ENCODE assay signal across 16 cellular contexts in the genomic region with DNA sequence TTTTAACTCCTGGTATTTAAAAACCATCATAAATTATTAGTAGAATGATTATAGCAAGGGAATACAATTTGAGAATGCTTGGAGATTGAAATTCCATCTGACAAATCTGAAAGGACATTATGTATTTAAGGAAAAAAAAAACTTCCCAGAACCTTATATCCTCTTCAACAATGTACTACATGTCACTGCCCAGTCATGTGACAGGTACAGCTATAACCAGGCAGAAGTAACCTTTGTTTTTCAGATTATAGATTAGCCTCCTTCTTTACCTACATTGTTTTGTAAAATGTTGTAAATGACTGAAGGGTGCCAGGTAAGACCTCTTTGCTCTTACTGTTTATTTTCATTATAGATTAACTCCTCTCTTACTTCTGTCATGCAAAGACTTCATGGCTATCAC.
A peak's percentile ranks its signal among the peaks of the same experiment; 100 is the strongest.
DNase-seq lines count a peak whose midpoint lies in the region; ATAC-seq, FAIRE-seq and TF ChIP-seq lines count a peak whose summit lies in the region.
"Had no signal": no experiment of that assay in that cellular context is flagged by ENCODE, and none has a peak within 500 bp of the region (broad histone marks: within the 10 kb centered on the region; RNA-seq: fewer than 3 reads in every experiment).

No MANE protein-coding gene starts in this region.

- H2AK5ac ChIP-seq in IMR-90 (ENCODE audit: low read depth, low read length), result no peak overlapping the region

- H3K79me1 ChIP-seq in IMR-90 (ENCODE audit: low read depth in 1 of 2, low read length in 2 of 2), result no peaks in the 10 kb centered on the region

- H3K4me1 Mint-ChIP-seq in GM23338 (peaks cover 26% of the 10 kb centered on the region), neural progenitor cell (peaks cover 65% of the 10 kb centered on the region)
- H3K4me1 Mint-ChIP-seq: CD8-positive, alpha-beta memory T cell had no signal

- H3K56ac ChIP-seq in IMR-90 (ENCODE audit: extremely low read depth, insufficient read depth, low read length), result no peak overlapping the region

- no peak overlapping the region for H3K4me3 ChIP-seq in GM23338
- H3K4me3 ChIP-seq in IMR-90 (ENCODE audit: insufficient read depth, low read depth, low read length), result no peak overlapping the region
- no peak overlapping the region; the same call in 1 of the 2 replicates for H3K4me3 ChIP-seq in iPS-20b (ENCODE audit: low read length)
- no peak overlapping the region for H3K4me3 ChIP-seq in neural progenitor cell
- H3K4me3 ChIP-seq in HepG2 (replicated peaks in 1 of 3; ENCODE audit: insufficient read depth in 1 of 3, low read depth in 2 of 3, low read length in 3 of 3), result no peak overlapping the region
- H3K4me3 ChIP-seq: BLaER1 had no signal

- TF ChIP-seq POLR2A in IMR-90 (IDR thresholded peaks at IDR 0.05; ENCODE audit: low read depth, low read length) (no peak), HepG2 (IDR thresholded peaks at IDR 0.05; ENCODE audit: insufficient read depth in 1 of 2, low read depth in 2 of 2, low read length in 2 of 2) (no peak)

- H3K4me1 ChIP-seq in GM23338 (ENCODE audit: insufficient read depth) (peaks cover 30% of the 10 kb centered on the region), IMR-90 (ENCODE audit: control insufficient read depth, insufficient read depth, low read length) (peaks cover 9% of the 10 kb centered on the region), iPS-20b (ENCODE audit: insufficient read depth, low read length) (peaks cover 25% of the 10 kb centered on the region), neural progenitor cell (peaks cover 8% of the 10 kb centered on the region), HepG2 (ENCODE audit: insufficient read depth, low read length) (no peaks in the 10 kb centered on the region), foreskin keratinocyte (no peaks in the 10 kb centered on the region)
- H3K4me1 ChIP-seq: BLaER1 had no signal

- peak overlapping the region; percentile 70; the same call in 1 of the 2 replicates for H2BK20ac ChIP-seq in IMR-90 (ENCODE audit: low read depth, low read length)

- H2AFZ ChIP-seq in GM23338, result no peak overlapping the region
- H2AFZ ChIP-seq in IMR-90 (replicated peaks; ENCODE audit: low read length, poor library complexity), result no peak overlapping the region
- H2AFZ ChIP-seq in neural progenitor cell (replicated peaks), result no peak overlapping the region
- no peak overlapping the region for H2AFZ ChIP-seq in HepG2 (ENCODE audit: low read length)

- H3K27ac ChIP-seq in GM23338 (ENCODE audit: low read depth) (no peak overlapping the region), IMR-90 (ENCODE audit: insufficient read depth, low read length) (no peak overlapping the region), iPS-20b (ENCODE audit: low read length) (no peak overlapping the region), neural progenitor cell (no peak overlapping the region), HepG2 (ENCODE audit: extremely low read length, insufficient read depth, low read length) (no peak overlapping the region), foreskin keratinocyte (no peak overlapping the region)
- H3K27ac ChIP-seq: 22Rv1, BLaER1, HL-60 had no signal

- H3K27me3 ChIP-seq in GM23338 (ENCODE audit: insufficient read depth) (no peaks in the 10 kb centered on the region), IMR-90 (ENCODE audit: control insufficient read depth, insufficient read depth, low read length) (no peaks in the 10 kb centered on the region), iPS-20b (ENCODE audit: insufficient read depth, low read length) (no peaks in the 10 kb centered on the region), neural progenitor cell (no peaks in the 10 kb centered on the region), HepG2 (ENCODE audit: control insufficient read depth in 1 of 2, insufficient read depth in 2 of 2, low read length in 2 of 2) (no peaks in the 10 kb centered on the region), foreskin keratinocyte (peaks cover 6% of the 10 kb centered on the region)
- H3K27me3 ChIP-seq: BLaER1 had no signal

- H4K91ac ChIP-seq in IMR-90 (ENCODE audit: insufficient read depth, low read depth, low read length), result no peak overlapping the region

- H4K5ac ChIP-seq in IMR-90 (ENCODE audit: low read depth, low read length), result no peak overlapping the region

- TF ChIP-seq CTCF in GM23338 (conservative IDR thresholded peaks at IDR 0.05; ENCODE audit: low read depth in 2 of 2) (no peak), IMR-90 (conservative IDR thresholded peaks at IDR 0.05; ENCODE audit: low read depth, low read length) (no peak), neural progenitor cell (IDR thresholded peaks at IDR 0.05) (no peak), HepG2 (CRISPR knock-in tag; IDR thresholded peaks at IDR 0.05) (no peak), foreskin keratinocyte (conservative IDR thresholded peaks at IDR 0.05) (no peak)

- no peak overlapping the region; the same call in 2 of the 3 replicates for H2BK15ac ChIP-seq in IMR-90 (ENCODE audit: low read depth, low read length)

- H3K9ac ChIP-seq in IMR-90 (ENCODE audit: low read depth, low read length) (no peak overlapping the region), iPS-20b (ENCODE audit: low read depth, low read length) (peak overlapping the region; percentile 6; the same call in 1 of the 2 replicates), neural progenitor cell (no peak overlapping the region), HepG2 (ENCODE audit: insufficient read depth, low read depth, low read length) (no peak overlapping the region)
- H3K9ac ChIP-seq: BLaER1 had no signal

- H3K18ac ChIP-seq in IMR-90 (ENCODE audit: low read depth, low read length), result no peak overlapping the region

- dilution Hi-C loops in IMR-90 (cut with HindIII; ENCODE audit: low sequenced_read_pairs, unreplicated experiment), result no loop called here

- H3K9me3 Mint-ChIP-seq in GM23338 (no peaks in the 10 kb centered on the region; the same call in 2 of the 3 replicates), neural progenitor cell (peaks cover 8% of the 10 kb centered on the region)
- H3K9me3 Mint-ChIP-seq: CD8-positive, alpha-beta memory T cell had no signal

- H4K8ac ChIP-seq in IMR-90 (ENCODE audit: low read depth in 2 of 2, low read length in 2 of 2), result no peak overlapping the region

- POLR2A ChIA-PET in IMR-90 (lab: Charles Lee; ENCODE audit: unreplicated experiment) (no interaction called here), HepG2 (lab: Yijun Ruan, JAX) (no interaction called here)

- peak overlapping the region; percentile 83 for H3K27ac Mint-ChIP-seq in GM23338
- H3K27ac Mint-ChIP-seq in neural progenitor cell, result peak overlapping the region; percentile 40
- H3K27ac Mint-ChIP-seq: CD8-positive, alpha-beta memory T cell had no signal

- ATAC-seq in GM23338, result no peak; the same call in 2 of the 3 replicates
- ATAC-seq in IMR-90 (ENCODE audit: low read depth), result no peak
- ATAC-seq in HepG2, result no peak
- no peak for ATAC-seq in foreskin keratinocyte

- H3K27me3 Mint-ChIP-seq in GM23338 (ENCODE audit: insufficient read depth, low read depth, poor library complexity) (peaks cover 5% of the 10 kb centered on the region), neural progenitor cell (ENCODE audit: insufficient read depth, low read depth) (peaks cover 10% of the 10 kb centered on the region)

- H3K4ac ChIP-seq in IMR-90 (ENCODE audit: low read depth, low read length), result no peak overlapping the region

- no peak overlapping the region for H3K4me3 Mint-ChIP-seq in GM23338
- peak overlapping the region; percentile 57 for H3K4me3 Mint-ChIP-seq in neural progenitor cell
- H3K4me3 Mint-ChIP-seq: CD8-positive, alpha-beta memory T cell had no signal

- no peak overlapping the region for H2BK5ac ChIP-seq in IMR-90 (ENCODE audit: low read depth, low read length, poor library complexity, severe bottlenecking)

- no peaks in the 10 kb centered on the region for H4K20me1 ChIP-seq in GM23338 (replicated peaks; ENCODE audit: insufficient read depth)
- no peaks in the 10 kb centered on the region for H4K20me1 ChIP-seq in IMR-90 (ENCODE audit: insufficient read depth, low read length)
- no peaks in the 10 kb centered on the region for H4K20me1 ChIP-seq in neural progenitor cell (ENCODE audit: low read depth)
- no peaks in the 10 kb centered on the region for H4K20me1 ChIP-seq in HepG2 (ENCODE audit: insufficient read depth, low read length)
- H4K20me1 ChIP-seq: BLaER1 had no signal

- DNase-seq in GM23338 (ENCODE audit: low spot score), result no peak
- DNase-seq in IMR-90, result no peak
- no peak for DNase-seq in neural progenitor cell (ENCODE audit: low spot score)
- no peak for DNase-seq in HepG2 (ENCODE audit: low spot score)
- no peak for DNase-seq in superior temporal gyrus (ENCODE audit: extremely low spot score)
- DNase-seq in foreskin keratinocyte, result no peak
- no peak for DNase-seq in NCI-H2196 treated with DMSO at 0.1 percent for 48 hours (lab: John Stamatoyannopoulos, UW; ENCODE audit: unreplicated experiment)
- DNase-seq: Caco-2; CD8-positive, alpha-beta memory T cell; DMS53; GF-D8 had no signal

- intact Hi-C loops in IMR-90 (cut with micrococcal nuclease), result loop anchor here (5.0 kb wide), 1 partner anchor 38 kb away; no protein-coding TSS in a partner anchor
- intact Hi-C loops in HepG2 (cut with micrococcal nuclease; ENCODE audit: unreplicated experiment), result no loop called here

- CTCF ChIA-PET in IMR-90 (lab: Yijun Ruan, JAX) (interaction anchor here (1.4 kb wide), 1 partner anchor 8 kb away, joined by 5 read pairs; no protein-coding TSS in a partner anchor), HepG2 (lab: Yijun Ruan, JAX; ENCODE audit: low intra/inter-chr PET ratio, low total read pairs) (no interaction called here)

- no peak for FAIRE-seq in HepG2 (lab: Jason Lieb, UNC)
- FAIRE-seq: H54 had no signal

- no peaks in the 10 kb centered on the region for H3K79me2 ChIP-seq in GM23338 (replicated peaks; ENCODE audit: insufficient read depth)
- no peaks in the 10 kb centered on the region for H3K79me2 ChIP-seq in neural progenitor cell (ENCODE audit: low read depth)
- H3K79me2 ChIP-seq in HepG2 (ENCODE audit: insufficient read depth, low read length), result no peaks in the 10 kb centered on the region

- peaks cover 5% of the 10 kb centered on the region; the same call in 1 of the 2 replicates for H3K9me1 ChIP-seq in IMR-90 (ENCODE audit: insufficient read depth, low read length)

- H3K9me2 ChIP-seq in GM23338 (ENCODE audit: insufficient read depth), result no peaks in the 10 kb centered on the region

- no peak overlapping the region for H3K14ac ChIP-seq in IMR-90 (replicated peaks; ENCODE audit: low read depth, low read length)

- TF ChIP-seq EP300 in HepG2 (IDR thresholded peaks at IDR 0.05; ENCODE audit: low read depth in 2 of 2, low read length in 2 of 2) (no peak), HepG2 (CRISPR knock-in tag; IDR thresholded peaks at IDR 0.05; ENCODE audit: borderline replicate concordance) (no peak)

- H3K36me3 Mint-ChIP-seq in GM23338 (ENCODE audit: low read depth), result no peaks in the 10 kb centered on the region
- H3K36me3 Mint-ChIP-seq in neural progenitor cell, result no peaks in the 10 kb centered on the region
- H3K36me3 Mint-ChIP-seq: CD8-positive, alpha-beta memory T cell had no signal

- no peaks in the 10 kb centered on the region for H3K9me3 ChIP-seq in IMR-90 (ENCODE audit: control insufficient read depth, insufficient read depth, low read length)
- no peaks in the 10 kb centered on the region for H3K9me3 ChIP-seq in iPS-20b (ENCODE audit: insufficient read depth, low read depth, low read length)
- no peaks in the 10 kb centered on the region for H3K9me3 ChIP-seq in neural progenitor cell (ENCODE audit: low read depth)
- H3K9me3 ChIP-seq in HepG2 (ENCODE audit: low read length), result no peaks in the 10 kb centered on the region
- H3K9me3 ChIP-seq: Caco-2 had no signal

- H3F3A ChIP-seq in GM23338 (replicated peaks; ENCODE audit: low read depth) (no peaks in the 10 kb centered on the region), neural progenitor cell (ENCODE audit: low read depth) (no peaks in the 10 kb centered on the region)

- no peak overlapping the region for H3K23ac ChIP-seq in IMR-90 (ENCODE audit: low read depth, low read length)

- H3K4me2 ChIP-seq in GM23338, result peak overlapping the region; percentile 17; the same call in 1 of the 2 replicates
- H3K4me2 ChIP-seq in IMR-90 (ENCODE audit: low read depth, low read length), result no peak overlapping the region
- no peak overlapping the region for H3K4me2 ChIP-seq in neural progenitor cell
- no peak overlapping the region for H3K4me2 ChIP-seq in HepG2 (ENCODE audit: low read depth, low read length)
- H3K4me2 ChIP-seq: BLaER1 had no signal

- in situ Hi-C loops in IMR-90 (cut with MboI; ENCODE audit: low sequenced_read_pairs) (no loop called here), HepG2 (cut with HindIII; ENCODE audit: extremely low pct_ligation_motif_present, low pct_unique_long_range_greater_than_20kb) (no loop called here)

- TF ChIP-seq RAD21 in IMR-90 (IDR thresholded peaks at IDR 0.05; ENCODE audit: low read length), result no peak
- TF ChIP-seq RAD21 in HepG2 (CRISPR knock-in tag; IDR thresholded peaks at IDR 0.05), result no peak

- H3K36me3 ChIP-seq in GM23338 (ENCODE audit: insufficient read depth) (no peaks in the 10 kb centered on the region), IMR-90 (ENCODE audit: control insufficient read depth, insufficient read depth, low read length) (no peaks in the 10 kb centered on the region), iPS-20b (ENCODE audit: insufficient read depth, low read depth, low read length) (no peaks in the 10 kb centered on the region), neural progenitor cell (no peaks in the 10 kb centered on the region), HepG2 (replicated peaks in 1 of 2; ENCODE audit: control insufficient read depth in 1 of 2, insufficient read depth in 2 of 2, low read length in 2 of 2) (no peaks in the 10 kb centered on the region)
- H3K36me3 ChIP-seq: BLaER1 had no signal

- no peak overlapping the region for H2BK120ac ChIP-seq in IMR-90 (ENCODE audit: low read depth, low read length)

- H2AK9ac ChIP-seq in IMR-90 (replicated peaks; ENCODE audit: low read depth, low read length, poor library complexity), result no peak overlapping the region

- BruUV-seq in IMR-90 (replicated peaks; lab: Mats Ljungman, UMichigan) (no TSS peak), HepG2 (replicated peaks; lab: Mats Ljungman, UMichigan) (no TSS peak)
